8 cellular contexts compared by ENCODE assay signal in the genomic region with DNA sequence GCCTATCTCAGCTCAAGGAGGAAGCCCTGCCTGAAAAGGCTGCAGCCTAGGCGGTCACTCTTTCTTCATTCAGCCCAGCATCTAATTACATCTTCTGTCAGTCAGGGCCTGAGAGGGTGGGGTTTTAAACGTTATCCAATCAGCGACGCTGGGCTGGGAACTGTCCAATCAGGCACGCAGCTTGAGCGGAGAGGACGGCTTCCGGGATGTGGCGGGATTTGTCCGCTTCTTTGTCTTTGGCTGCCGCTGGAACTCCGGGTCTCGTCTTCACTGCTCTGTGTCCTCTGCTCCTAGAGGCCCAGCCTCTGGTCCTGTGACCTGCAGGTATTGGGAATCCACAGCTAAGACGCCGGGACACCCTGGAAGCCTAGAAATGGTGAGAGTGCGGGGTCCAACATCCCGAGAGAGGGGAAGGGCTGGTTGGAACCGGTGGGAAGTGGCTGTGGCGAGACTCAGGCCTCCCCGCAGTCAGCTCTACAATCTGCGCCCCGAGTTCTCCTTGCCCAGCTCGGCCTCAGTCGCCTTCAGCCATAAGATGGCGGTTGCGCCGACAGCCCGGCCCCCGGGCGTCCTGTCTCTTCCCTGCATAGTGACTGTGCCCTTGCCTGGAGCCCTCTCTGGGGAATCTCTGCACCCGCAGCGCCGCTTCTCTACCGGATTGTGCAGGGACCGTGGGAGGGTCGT. TPM values are rescaled to one million over a fixed set of nuclear protein-coding genes. Genes with fewer than 3 reads are reported as not detected.
DNase-seq lines count a peak whose midpoint lies in the region; ATAC-seq and TF ChIP-seq lines count a peak whose summit lies in the region.

Gene ZNF738, plus strand, starts transcription at position 233 of the 684 bp plus-strand sequence. Its CDS starts 141 bp downstream, at position 374.

- ATAC-seq in GM21515 (IDR thresholded peaks at IDR 0.05; ENCODE audit: unreplicated experiment), result peak; percentile 94
- peak; percentile 94 for ATAC-seq in PC-3
- ATAC-seq in naive B cell (ENCODE audit: low read depth in 2 of 2), result peak; percentile 97 to 98
- peak; percentile 99 for ATAC-seq in stimulated activated effector memory CD8-positive, alpha-beta T cell treated with anti-CD3 and anti-CD28 coated beads, Interleukin-12 subunit alpha, Interleukin-12 subunit beta, amount 100 ng/mL, for 72 hours

- H3K9ac ChIP-seq in PC-3 (ENCODE audit: low read length) (peak within 1 kb of the TSS; percentile 65), fibroblast of lung (ENCODE audit: insufficient read depth, low read length) (peak within 1 kb of the TSS; percentile 78)

- peaks cover 12% of the 10 kb centered on the region; the same call in 1 of the 2 replicates for H3K9me3 ChIP-seq in PC-3 (ENCODE audit: low read length)
- no peaks in the 10 kb centered on the region for H3K9me3 ChIP-seq in fibroblast of lung (ENCODE audit: control insufficient read depth, insufficient read depth, low read depth, low read length)

- H3K4me3 ChIP-seq in PC-3 (ENCODE audit: low read length) (peak within 1 kb of the TSS; percentile 68), fibroblast of lung (replicated peaks in 1 of 4; ENCODE audit: control extremely low read depth in 1 of 4, insufficient read depth in 1 of 4, low read depth in 3 of 4, low read length in 4 of 4) (peak within 1 kb of the TSS; percentile 83 to 94 (median 84))

- H3K4me1 Mint-ChIP-seq in activated T-helper 1 cell treated with anti-CD3 and anti-CD28 coated beads, Interleukin-12 subunit alpha, Interleukin-12 subunit beta, Interleukin-2, Interleukin-4 antibody, amounts not matched to agents 30 ng/mL and 10 ng/mL and 1 ng/mL, durations not matched to agents 14 hours and 24 hours and 36 hours (ENCODE audit: low read depth), result no peaks in the 10 kb centered on the region
- H3K4me1 Mint-ChIP-seq in naive B cell, result peaks cover 4 to 17% (median 14%) of the 10 kb centered on the region in 3 donors
- peaks cover 7% of the 10 kb centered on the region for H3K4me1 Mint-ChIP-seq in stimulated activated effector memory CD8-positive, alpha-beta T cell treated with anti-CD3 and anti-CD28 coated beads, Interleukin-12 subunit alpha, Interleukin-12 subunit beta, amount 100 ng/mL, for 72 hours

- H3K27ac Mint-ChIP-seq in activated T-helper 1 cell treated with anti-CD3 and anti-CD28 coated beads, Interleukin-12 subunit alpha, Interleukin-12 subunit beta, Interleukin-2, Interleukin-4 antibody, amounts not matched to agents 30 ng/mL and 10 ng/mL and 1 ng/mL, durations not matched to agents 14 hours and 24 hours and 36 hours, result peak within 1 kb of the TSS; percentile 97
- peak within 1 kb of the TSS; percentile 95 to 99 (median 97) for H3K27ac Mint-ChIP-seq in naive B cell
- H3K27ac Mint-ChIP-seq in stimulated activated effector memory CD8-positive, alpha-beta T cell treated with anti-CD3 and anti-CD28 coated beads, Interleukin-12 subunit alpha, Interleukin-12 subunit beta, amount 100 ng/mL, for 72 hours, result peak within 1 kb of the TSS; percentile 97

- H3K27me3 ChIP-seq in PC-3 (ENCODE audit: low read length) (no peaks in the 10 kb centered on the region), fibroblast of lung (ENCODE audit: control insufficient read depth, insufficient read depth, low read length) (no peaks in the 10 kb centered on the region)

- peak within 1 kb of the TSS; percentile 79 for H2AFZ ChIP-seq in PC-3 (ENCODE audit: low read length)
- peak within 1 kb of the TSS; percentile 99 for H2AFZ ChIP-seq in fibroblast of lung (ENCODE audit: low read length)

- peak within 1 kb of the TSS; percentile 100 for H3K4me3 Mint-ChIP-seq in activated T-helper 1 cell treated with anti-CD3 and anti-CD28 coated beads, Interleukin-12 subunit alpha, Interleukin-12 subunit beta, Interleukin-2, Interleukin-4 antibody, amounts not matched to agents 30 ng/mL and 10 ng/mL and 1 ng/mL, durations not matched to agents 14 hours and 24 hours and 36 hours
- peak within 1 kb of the TSS; percentile 96 to 100 (median 100) for H3K4me3 Mint-ChIP-seq in naive B cell
- peak within 1 kb of the TSS; percentile 99 for H3K4me3 Mint-ChIP-seq in stimulated activated effector memory CD8-positive, alpha-beta T cell treated with anti-CD3 and anti-CD28 coated beads, Interleukin-12 subunit alpha, Interleukin-12 subunit beta, amount 100 ng/mL, for 72 hours

- peaks cover 24% of the 10 kb centered on the region for H3K36me3 Mint-ChIP-seq in activated T-helper 1 cell treated with anti-CD3 and anti-CD28 coated beads, Interleukin-12 subunit alpha, Interleukin-12 subunit beta, Interleukin-2, Interleukin-4 antibody, amounts not matched to agents 30 ng/mL and 10 ng/mL and 1 ng/mL, durations not matched to agents 14 hours and 24 hours and 36 hours (ENCODE audit: low read depth)
- peaks cover 7 to 9% of the 10 kb centered on the region in 2 donors for H3K36me3 Mint-ChIP-seq in naive B cell
- H3K36me3 Mint-ChIP-seq in stimulated activated effector memory CD8-positive, alpha-beta T cell treated with anti-CD3 and anti-CD28 coated beads, Interleukin-12 subunit alpha, Interleukin-12 subunit beta, amount 100 ng/mL, for 72 hours, result peaks cover 42% of the 10 kb centered on the region

- CTCF ChIA-PET in PC-3 (lab: Charles Lee), result no interaction called here

- H3K9me3 Mint-ChIP-seq in activated T-helper 1 cell treated with anti-CD3 and anti-CD28 coated beads, Interleukin-12 subunit alpha, Interleukin-12 subunit beta, Interleukin-2, Interleukin-4 antibody, amounts not matched to agents 30 ng/mL and 10 ng/mL and 1 ng/mL, durations not matched to agents 14 hours and 24 hours and 36 hours, result peaks cover 28% of the 10 kb centered on the region
- peaks cover 0 to 5% (median 0%) of the 10 kb centered on the region in 7 donors for H3K9me3 Mint-ChIP-seq in naive B cell
- H3K9me3 Mint-ChIP-seq in stimulated activated effector memory CD8-positive, alpha-beta T cell treated with anti-CD3 and anti-CD28 coated beads, Interleukin-12 subunit alpha, Interleukin-12 subunit beta, amount 100 ng/mL, for 72 hours, result no peaks in the 10 kb centered on the region

- BruUV-seq in PC-3 (replicated peaks; lab: Mats Ljungman, UMichigan), result TSS peak; percentile 63

- no peaks in the 10 kb centered on the region for H4K20me1 ChIP-seq in PC-3 (ENCODE audit: low read length)
- no peaks in the 10 kb centered on the region for H4K20me1 ChIP-seq in fibroblast of lung (ENCODE audit: control insufficient read depth, extremely low read depth, insufficient read depth, low read length)

- H3K4me1 ChIP-seq in PC-3 (ENCODE audit: insufficient read depth, low read length) (no peaks in the 10 kb centered on the region), fibroblast of lung (ENCODE audit: control insufficient read depth, extremely low read depth, insufficient read depth, low read length) (no peaks in the 10 kb centered on the region)

- H3K79me2 ChIP-seq in PC-3 (ENCODE audit: low read length) (peaks cover 13% of the 10 kb centered on the region; the same call in 1 of the 2 replicates), fibroblast of lung (ENCODE audit: control insufficient read depth, insufficient read depth, low read length) (peaks cover 4% of the 10 kb centered on the region)

- peaks cover 25% of the 10 kb centered on the region for H3K36me3 ChIP-seq in PC-3 (ENCODE audit: low read depth, low read length)
- no peaks in the 10 kb centered on the region for H3K36me3 ChIP-seq in fibroblast of lung (ENCODE audit: control insufficient read depth, insufficient read depth, low read length)

- H3K27ac ChIP-seq in PC-3 (ENCODE audit: low read length) (no peak within 1 kb of the TSS), fibroblast of lung (ENCODE audit: insufficient read depth, low read length) (peak within 1 kb of the TSS; percentile 89)

- H3K4me2 ChIP-seq in PC-3 (ENCODE audit: low read length), result peak within 1 kb of the TSS; percentile 56
- H3K4me2 ChIP-seq in fibroblast of lung (ENCODE audit: extremely low read depth, insufficient read depth, low read length), result peak within 1 kb of the TSS; percentile 75

- no peaks in the 10 kb centered on the region for H3K9me2 ChIP-seq in PC-3 (replicated peaks; ENCODE audit: low read length)

- POLR2A ChIA-PET in PC-3 (lab: Charles Lee; ENCODE audit: unreplicated experiment), result interaction anchor here (0.6 to 0.7 kb wide), 2 partner anchors 339 to 431 kb away, joined by 3 to 5 read pairs; partner anchors contain the start of gene ZNF430

- H3F3A ChIP-seq in PC-3 (ENCODE audit: low read length, unreplicated experiment), result no peaks in the 10 kb centered on the region

- DNase-seq in DMS 273 (lab: John Stamatoyannopoulos, UW; ENCODE audit: unreplicated experiment) (peak; percentile 99), HuH-7 (ENCODE audit: low spot score) (peak; percentile 88), PC-3 (peak; percentile 82), fibroblast of lung (ENCODE audit: low read depth in 2 of 2) (peak; percentile 95 to 96), naive B cell (peak; percentile 84)
- peak; percentile 77 for DNase-seq in activated T-helper 1 cell treated with anti-CD3 and anti-CD28 coated beads, Interleukin-12 subunit alpha, Interleukin-12 subunit beta, Interleukin-2, Interleukin-4 antibody, amounts not matched to agents 30 ng/mL and 10 ng/mL and 1 ng/mL, durations not matched to agents 14 hours and 24 hours and 36 hours (ENCODE audit: low spot score)
- DNase-seq in stimulated activated effector memory CD8-positive, alpha-beta T cell treated with anti-CD3 and anti-CD28 coated beads, Interleukin-12 subunit alpha, Interleukin-12 subunit beta, amount 100 ng/mL, for 72 hours (ENCODE audit: low spot score in 2 of 2), result peak; percentile 65 to 86

- no peaks in the 10 kb centered on the region for H3K27me3 Mint-ChIP-seq in activated T-helper 1 cell treated with anti-CD3 and anti-CD28 coated beads, Interleukin-12 subunit alpha, Interleukin-12 subunit beta, Interleukin-2, Interleukin-4 antibody, amounts not matched to agents 30 ng/mL and 10 ng/mL and 1 ng/mL, durations not matched to agents 14 hours and 24 hours and 36 hours (ENCODE audit: insufficient read depth)
- H3K27me3 Mint-ChIP-seq in naive B cell, result no peaks in the 10 kb centered on the region

- intact Hi-C loops in PC-3 (cut with micrococcal nuclease), result no loop called here
- intact Hi-C loops in activated T-helper 1 cell treated with anti-CD3 and anti-CD28 coated beads, Interleukin-12 subunit alpha, Interleukin-12 subunit beta, Interleukin-2, Interleukin-4 antibody, amounts not matched to agents 30 ng/mL and 10 ng/mL and 1 ng/mL, durations not matched to agents 14 hours and 24 hours and 36 hours (cut with micrococcal nuclease), result loop anchor here (1.0 to 2.0 kb wide), 4 partner anchors 30 to 360 kb away; partner anchors contain the start of genes ZNF429, ZNF493 and ZNF708

- TF ChIP-seq CTCF in PC-3 (conservative IDR thresholded peaks at IDR 0.05; ENCODE audit: low read depth, low read length), result no peak
- no peak for TF ChIP-seq CTCF in fibroblast of lung (conservative IDR thresholded peaks at IDR 0.05 in 1 of 2, IDR thresholded peaks at IDR 0.05 in 1 of 2; ENCODE audit: low read depth in 1 of 2, low read length in 2 of 2)

RNA-seq across cellular contexts. Expression of gene ZNF738, which starts in this region (rescaled TPM):
- total RNA-seq in PC-3 (2014; rRNA removed), result 6.0 and 8.1 TPM in 2 replicates
- total RNA-seq in activated T-helper 1 cell treated with anti-CD3 and anti-CD28 coated beads, Interleukin-12 subunit alpha, Interleukin-12 subunit beta, Interleukin-2, Interleukin-4 antibody, amounts not matched to agents 30 ng/mL and 10 ng/mL and 1 ng/mL, durations not matched to agents 14 hours and 24 hours and 36 hours, result 9.7 and 11.7 TPM in 2 replicates
- total RNA-seq in fibroblast of lung, result 2.1 and 3.8 TPM in 2 replicates
- 4.9 and 6.3 TPM in 2 replicates for polyA plus RNA-seq in fibroblast of lung
- 3.2 and 3.9 TPM in 2 replicates for polyA plus RNA-seq in fibroblast of lung (2012)
- 0.85 and 2.0 TPM in 2 replicates for polyA minus RNA-seq in fibroblast of lung (ENCODE audit: low replicate concordance)
- 10 to 100 TPM in 1 of 6 donors, 1 to 10 TPM in 5; 6.1 to 10.0 (median 7.2) TPM for polyA plus RNA-seq in naive B cell (ENCODE audit: low read depth in 6 of 6)
